Comparison of ENCODE assay signal across 20 cellular contexts in the genomic region with DNA sequence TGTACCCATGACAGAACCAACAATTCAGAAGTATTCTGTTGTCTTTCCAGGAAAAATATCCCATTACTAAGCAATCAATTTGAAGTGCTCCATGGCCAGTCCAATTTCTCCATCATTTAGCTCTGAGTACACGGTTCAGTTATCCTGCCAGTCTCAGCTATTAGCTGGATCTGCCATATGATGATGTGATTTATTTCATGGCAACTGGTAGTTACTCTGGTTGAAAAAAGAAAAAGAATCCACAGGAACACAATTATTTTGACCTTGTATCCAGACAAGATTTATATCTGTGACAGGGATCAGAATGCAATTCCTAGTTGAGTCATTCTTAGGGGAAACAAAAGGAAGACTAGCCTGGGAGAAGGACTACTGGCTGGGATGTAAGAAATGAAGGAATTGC.
DNase-seq lines count a peak whose midpoint lies in the region; ATAC-seq and TF ChIP-seq lines count a peak whose summit lies in the region.
"Had no signal": no experiment of that assay in that cellular context is flagged by ENCODE, and none has a peak within 500 bp of the region (broad histone marks: within the 10 kb centered on the region; RNA-seq: fewer than 3 reads in every experiment).

No MANE protein-coding gene starts in this region.

- TF ChIP-seq CTCF in CD4-positive, alpha-beta T cell (IDR thresholded peaks at IDR 0.05): no peak

- no peak overlapping the region for H3K4me3 Mint-ChIP-seq in CD4-positive, alpha-beta T cell
- H3K4me3 Mint-ChIP-seq: activated CD8-positive, alpha-beta memory T cell treated with anti-CD3 and anti-CD28 coated beads, Interleukin-2, amount 10 ng/mL, durations not matched to agents 7 days and 5 days; CD8-positive, alpha-beta T cell; naive thymus-derived CD4-positive, alpha-beta T cell had no signal

- peaks cover 9% of the 10 kb centered on the region for H3K9me3 Mint-ChIP-seq in CD4-positive, alpha-beta T cell

- no peaks in the 10 kb centered on the region for H3K36me3 Mint-ChIP-seq in CD4-positive, alpha-beta T cell (ENCODE audit: low read depth)
- H3K36me3 Mint-ChIP-seq: activated CD8-positive, alpha-beta memory T cell treated with anti-CD3 and anti-CD28 coated beads, Interleukin-2, amount 10 ng/mL, durations not matched to agents 7 days and 5 days; CD8-positive, alpha-beta T cell had no signal

- POLR2A ChIA-PET in CD4-positive, alpha-beta T cell (lab: Charles Lee): no interaction called here

- no peak overlapping the region for H3K27ac ChIP-seq in CD4-positive, alpha-beta T cell (ENCODE audit: low read depth, low read length)
- H3K27ac ChIP-seq: body of pancreas, foreskin keratinocyte, left ventricle myocardium inferior, SJCRH30 had no signal

- peaks cover 21% of the 10 kb centered on the region for H3K4me1 ChIP-seq in skeletal muscle satellite cell (ENCODE audit: control insufficient read depth, insufficient read depth, low read length)
- H3K4me1 ChIP-seq: body of pancreas, foreskin keratinocyte, left ventricle myocardium inferior, SJCRH30 had no signal

- ATAC-seq in CD4-positive, alpha-beta T cell (ENCODE audit: poor library complexity): no peak
- no peak for ATAC-seq in esophagus mucosa
- ATAC-seq: activated CD8-positive, alpha-beta memory T cell treated with anti-CD3 and anti-CD28 coated beads, Interleukin-2, amount 10 ng/mL, durations not matched to agents 7 days and 5 days; body of pancreas; CD8-positive, alpha-beta T cell; GM12878; naive thymus-derived CD4-positive, alpha-beta T cell had no signal

- no peaks in the 10 kb centered on the region for H3K4me1 Mint-ChIP-seq in CD4-positive, alpha-beta T cell (ENCODE audit: low read depth)
- H3K4me1 Mint-ChIP-seq: activated CD8-positive, alpha-beta memory T cell treated with anti-CD3 and anti-CD28 coated beads, Interleukin-2, amount 10 ng/mL, durations not matched to agents 7 days and 5 days had no signal

- H3K4me2 ChIP-seq in skeletal muscle satellite cell (ENCODE audit: low read length): peak overlapping the region; percentile 63

- no peaks in the 10 kb centered on the region for H3K9me3 ChIP-seq in skeletal muscle satellite cell (replicated peaks; ENCODE audit: low read length)
- H3K9me3 ChIP-seq in CD4-positive, alpha-beta T cell (ENCODE audit: control insufficient read depth, low read length): no peaks in the 10 kb centered on the region
- H3K9me3 ChIP-seq: SJCRH30 had no signal

- peak overlapping the region; percentile 57 for H3K9ac ChIP-seq in skeletal muscle satellite cell (ENCODE audit: low read depth, low read length)

- intact Hi-C loops in CD4-positive, alpha-beta T cell (cut with DNase I, micrococcal nuclease): no loop called here

- H3K4me3 ChIP-seq in skeletal muscle satellite cell (ENCODE audit: low read length): peak overlapping the region; percentile 29
- H3K4me3 ChIP-seq: body of pancreas, GM12878, HAP-1, left ventricle myocardium inferior, SJCRH30 had no signal

- CTCF ChIA-PET in CD4-positive, alpha-beta T cell (lab: Charles Lee): no interaction called here

- no peak overlapping the region for H3K27ac Mint-ChIP-seq in CD4-positive, alpha-beta T cell
- H3K27ac Mint-ChIP-seq: activated CD8-positive, alpha-beta memory T cell treated with anti-CD3 and anti-CD28 coated beads, Interleukin-2, amount 10 ng/mL, durations not matched to agents 7 days and 5 days; CD8-positive, alpha-beta T cell; naive thymus-derived CD4-positive, alpha-beta T cell had no signal

- peaks cover 41% of the 10 kb centered on the region for H3K27me3 Mint-ChIP-seq in CD4-positive, alpha-beta T cell
- H3K27me3 Mint-ChIP-seq: activated CD8-positive, alpha-beta memory T cell treated with anti-CD3 and anti-CD28 coated beads, Interleukin-2, amount 10 ng/mL, durations not matched to agents 7 days and 5 days had no signal

- peak; percentile 95 for DNase-seq in EH (ENCODE audit: low read depth)
- DNase-seq in NCI-H69 (lab: John Stamatoyannopoulos, UW): peak; percentile 16
- DNase-seq in fibroblast of peridontal ligament (ENCODE audit: extremely low read depth): peak; percentile 48
- no peak for DNase-seq in CD4-positive, alpha-beta T cell
- no peak for DNase-seq in medulla oblongata (ENCODE audit: extremely low spot score)
- DNase-seq: activated CD4-positive, alpha-beta T cell treated with anti-CD3 and anti-CD28 coated beads for 1 hour; activated CD8-positive, alpha-beta memory T cell treated with anti-CD3 and anti-CD28 coated beads, Interleukin-2, amount 10 ng/mL, durations not matched to agents 7 days and 5 days; activated gamma-delta T cell; CD8-positive, alpha-beta T cell; DMS79 treated with DMSO at 0.1 percent for 48 hours; left ventricle myocardium inferior; naive thymus-derived CD4-positive, alpha-beta T cell; NCI-H1092 treated with DMSO at 0.1 percent for 48 hours; SJCRH30 had no signal

- H3K36me3 ChIP-seq in skeletal muscle satellite cell (ENCODE audit: insufficient read depth, low read length): no peaks in the 10 kb centered on the region
- H3K36me3 ChIP-seq: HAP-1, left ventricle myocardium inferior, SJCRH30 had no signal

- no peaks in the 10 kb centered on the region for H3K27me3 ChIP-seq in skeletal muscle satellite cell (ENCODE audit: control insufficient read depth, insufficient read depth, low read length)
- no peaks in the 10 kb centered on the region for H3K27me3 ChIP-seq in CD4-positive, alpha-beta T cell (ENCODE audit: control insufficient read depth, insufficient read depth, low read length)
- H3K27me3 ChIP-seq: body of pancreas, foreskin keratinocyte, SJCRH30 had no signal

Comparison
In these comparisons a context has a peak if more than half of its experiments do, and no peak if none do; other contexts are left out.
1. DNase-seq: peak in EH (single experiment), NCI-H69 (single experiment) and fibroblast of peridontal ligament (single experiment); none in CD4-positive, alpha-beta T cell (0 of 10) and medulla oblongata (single experiment).